ENCODE assay signal across 20 cellular contexts in genomic region chr5:173638126-173638525, GRCh38.
"Had no signal": no experiment of that assay in that cellular context is flagged by ENCODE, and none has a peak within 500 bp of the region (broad histone marks: within the 10 kb centered on the region; RNA-seq: fewer than 3 reads in every experiment).

No MANE protein-coding gene starts in this region.

- H3K4me2 ChIP-seq: hepatocyte had no signal

- DNase-seq: activated B cell treated with CpG ODN at 0.5 μM for 24 hours; activated CD4-positive, alpha-beta T cell treated with anti-CD3 and anti-CD28 coated beads for 4 hours; activated T-cell treated with anti-CD3 and anti-CD28 coated beads, Interleukin-2, amount 50 U/mL, for 24 hours; dermis blood vessel endothelial cell; effector memory CD4-positive, alpha-beta T cell; esophagus squamous epithelium; left colon; occipital lobe; right cardiac atrium; upper lobe of right lung had no signal

- H3K79me2 ChIP-seq: hepatocyte had no signal

- H3K4me1 ChIP-seq: adrenal gland, prostate gland, upper lobe of right lung had no signal

- H3K4me3 Mint-ChIP-seq: activated B cell treated with CpG ODN at 0.5 μM for 24 hours; activated CD4-positive, alpha-beta memory T cell treated with anti-CD3 and anti-CD28 coated beads for 36 hours; activated T-cell treated with anti-CD3 and anti-CD28 coated beads, Interleukin-2, amount 50 U/mL, for 24 hours had no signal

- H3K4me3 ChIP-seq: adrenal gland, esophagus squamous epithelium, hepatocyte, lung, prostate gland, skin epidermis, thoracic aorta, upper lobe of right lung had no signal

- H3K36me3 Mint-ChIP-seq: activated CD4-positive, alpha-beta memory T cell treated with anti-CD3 and anti-CD28 coated beads for 36 hours; activated naive CD4-positive, alpha-beta T cell treated with anti-CD3 and anti-CD28 coated beads, Interleukin-2, amount 50 U/mL, for 72 hours had no signal

- H3K9me3 Mint-ChIP-seq: activated B cell treated with CpG ODN at 0.5 μM for 24 hours; activated CD4-positive, alpha-beta memory T cell treated with anti-CD3 and anti-CD28 coated beads for 36 hours; activated naive CD4-positive, alpha-beta T cell treated with anti-CD3 and anti-CD28 coated beads, Interleukin-2, amount 50 U/mL, for 72 hours; activated T-cell treated with anti-CD3 and anti-CD28 coated beads, Interleukin-2, amount 50 U/mL, for 24 hours; nephron progenitor cell had no signal

- H3K27ac ChIP-seq: adrenal gland, esophagus squamous epithelium, hepatocyte, prostate gland, skin epidermis, thoracic aorta, upper lobe of right lung had no signal

- H3K27me3 Mint-ChIP-seq: activated B cell treated with CpG ODN at 0.5 μM for 24 hours; activated CD4-positive, alpha-beta memory T cell treated with anti-CD3 and anti-CD28 coated beads for 36 hours; activated T-cell treated with anti-CD3 and anti-CD28 coated beads, Interleukin-2, amount 50 U/mL, for 24 hours had no signal

- H2AFZ ChIP-seq: hepatocyte had no signal

- H3K27me3 ChIP-seq: adrenal gland, esophagus squamous epithelium, hepatocyte, upper lobe of right lung had no signal

- ATAC-seq: activated naive CD4-positive, alpha-beta T cell treated with anti-CD3 and anti-CD28 coated beads, Interleukin-2, amount 50 U/mL, for 72 hours; left colon; right cardiac atrium; upper lobe of right lung had no signal

- H3K27ac Mint-ChIP-seq: activated B cell treated with CpG ODN at 0.5 μM for 24 hours; activated CD4-positive, alpha-beta memory T cell treated with anti-CD3 and anti-CD28 coated beads for 36 hours; activated T-cell treated with anti-CD3 and anti-CD28 coated beads, Interleukin-2, amount 50 U/mL, for 24 hours had no signal

- H3K36me3 ChIP-seq: adrenal gland, esophagus squamous epithelium, prostate gland, thoracic aorta, upper lobe of right lung had no signal

- H3K9me3 ChIP-seq: adrenal gland, esophagus squamous epithelium, prostate gland, thoracic aorta, upper lobe of right lung had no signal

- FAIRE-seq: islet of Langerhans had no signal
